In genomic region chr19:46069841-46070341, GRCh38 we compare ENCODE assay signal across 17 cellular contexts. TPM values are rescaled to one million over a fixed set of nuclear protein-coding genes. Genes with fewer than 3 reads are reported as not detected.
DNase-seq lines count a peak whose midpoint lies in the region; ATAC-seq, FAIRE-seq and TF ChIP-seq lines count a peak whose summit lies in the region.
"Had no signal": no experiment of that assay in that cellular context is flagged by ENCODE, and none has a peak within 500 bp of the region (broad histone marks: within the 10 kb centered on the region; RNA-seq: fewer than 3 reads in every experiment).

No MANE protein-coding gene starts in this region.

- WGBS in adrenal gland, 4 donors = 21 to 34% (median 27%) methylated on average over 6 of the region's 6 CpGs

- H3K4me3 ChIP-seq in breast epithelium (no peak overlapping the region), adrenal gland (no peak overlapping the region), fibroblast of villous mesenchyme (ENCODE audit: low read depth, low read length) (no peak overlapping the region)
- H3K4me3 ChIP-seq: body of pancreas, pancreas had no signal

- CTCF ChIA-PET in MCF 10A (lab: Yijun Ruan, JAX) = interaction anchor here (0.6 to 2.0 kb wide), 6 partner anchors 12 to 120 kb away, joined by 3 to 8 read pairs (median 4); no protein-coding TSS in a partner anchor

- no peak overlapping the region for H3K4me3 Mint-ChIP-seq in MCF 10A (ENCODE audit: unreplicated experiment)
- H3K4me3 Mint-ChIP-seq: stimulated activated naive CD8-positive, alpha-beta T cell treated with anti-CD3 and anti-CD28 coated beads, Interleukin-15, Interleukin-2, amounts not matched to agents 100 ng/mL and 50 ng/mL, for 24 hours had no signal

- no peak for FAIRE-seq in urothelium cell line (lab: Jason Lieb, UNC)
- FAIRE-seq: pancreas had no signal

- H3K27me3 Mint-ChIP-seq in MCF 10A (ENCODE audit: insufficient read depth, unreplicated experiment) = no peaks in the 10 kb centered on the region

- no peaks in the 10 kb centered on the region for H3K9me3 ChIP-seq in breast epithelium
- no peaks in the 10 kb centered on the region for H3K9me3 ChIP-seq in adrenal gland (replicated peaks in 1 of 3)
- H3K9me3 ChIP-seq: body of pancreas, pancreas had no signal

- no peak for ATAC-seq in HG02840 (IDR thresholded peaks at IDR 0.05; ENCODE audit: low FRiP score, unreplicated experiment)
- ATAC-seq: body of pancreas, pancreas had no signal

- H3K27ac ChIP-seq in breast epithelium = no peak overlapping the region
- H3K27ac ChIP-seq in adrenal gland = peak overlapping the region in 2 of 5 donors; percentile 34 to 46
- H3K27ac ChIP-seq: body of pancreas, KMS-11, pancreas had no signal

- H3K4me1 Mint-ChIP-seq in MCF 10A (ENCODE audit: insufficient read depth, unreplicated experiment) = peaks cover 63% of the 10 kb centered on the region

- peak; percentile 93 for DNase-seq in MCF 10A (ENCODE audit: unreplicated experiment)
- no peak for DNase-seq in breast epithelium (ENCODE audit: low spot score in 2 of 2)
- peak in 4 of 7 donors; percentile 31 to 50 (median 33) for DNase-seq in adrenal gland
- peak; percentile 83 for DNase-seq in fibroblast of villous mesenchyme (ENCODE audit: low read depth)
- DNase-seq in urothelium cell line (ENCODE audit: low spot score) = peak; percentile 21
- DNase-seq in medulla oblongata (ENCODE audit: extremely low spot score) = no peak
- no peak for DNase-seq in NCI-H2171 (lab: John Stamatoyannopoulos, UW)
- DNase-seq: activated T-cell treated with anti-CD3 and anti-CD28 coated beads for 4 hours; body of pancreas; pancreas; stimulated activated CD4-positive, alpha-beta T cell treated with anti-CD3 and anti-CD28 coated beads, Interleukin-4, amount 100 ng/mL, for 1 hour had no signal

- H3K36me3 Mint-ChIP-seq in MCF 10A (ENCODE audit: insufficient read depth, unreplicated experiment) = peaks cover 4% of the 10 kb centered on the region

- no TSS peak for BruUV-seq in MCF 10A (replicated peaks; lab: Mats Ljungman, UMichigan)

- no peaks in the 10 kb centered on the region for H3K9me3 Mint-ChIP-seq in MCF 10A (ENCODE audit: unreplicated experiment)
- H3K9me3 Mint-ChIP-seq: stimulated activated naive CD8-positive, alpha-beta T cell treated with anti-CD3 and anti-CD28 coated beads, Interleukin-15, Interleukin-2, amounts not matched to agents 100 ng/mL and 50 ng/mL, for 24 hours had no signal

- H3K27ac Mint-ChIP-seq in MCF 10A (ENCODE audit: low read depth, unreplicated experiment) = peak overlapping the region; percentile 77
- H3K27ac Mint-ChIP-seq: stimulated activated naive CD8-positive, alpha-beta T cell treated with anti-CD3 and anti-CD28 coated beads, Interleukin-15, Interleukin-2, amounts not matched to agents 100 ng/mL and 50 ng/mL, for 24 hours had no signal

- H3K27me3 ChIP-seq in breast epithelium (no peaks in the 10 kb centered on the region), adrenal gland (peaks cover 7% of the 10 kb centered on the region)
- H3K27me3 ChIP-seq: body of pancreas had no signal

- intact Hi-C loops in MCF 10A (cut with micrococcal nuclease) = loop anchor here (1.0 to 5.0 kb wide), 3 partner anchors 29 to 302 kb away; partner anchors contain the start of genes IGFL4 and RSPH6A
- intact Hi-C loops in breast epithelium (cut with DNase I; ENCODE audit: low total_unique reads) = loop anchor here (10.0 kb wide), 1 partner anchor 45 kb away; the partner anchor contains the start of gene PGLYRP1
- intact Hi-C loops in adrenal gland (cut with DNase I) = loop anchor here in 1 of 2 donors (10.0 kb wide), 1 partner anchor 45 kb away; the partner anchor contains the start of gene PGLYRP1

- POLR2A ChIA-PET in MCF 10A (lab: Yijun Ruan, JAX) = interaction anchor here (0.6 to 1.8 kb wide), 17 partner anchors 9 to 516 kb away, joined by 3 to 17 read pairs (median 4); partner anchors contain the start of genes IGFL4 and SIX5

- TF ChIP-seq CTCF in MCF 10A (IDR thresholded peaks at IDR 0.05; ENCODE audit: unreplicated experiment) (no peak), breast epithelium (IDR thresholded peaks at IDR 0.05) (no peak), adrenal gland (IDR thresholded peaks at IDR 0.05) (no peak), fibroblast of villous mesenchyme (IDR thresholded peaks at IDR 0.05; ENCODE audit: insufficient read depth, low read depth, low read length) (no peak)

- H3K4me1 ChIP-seq in breast epithelium = peaks cover 0 to 10% of the 10 kb centered on the region in 2 donors
- peaks cover 9 to 15% of the 10 kb centered on the region in 2 donors for H3K4me1 ChIP-seq in adrenal gland (replicated peaks in 1 of 2)
- H3K4me1 ChIP-seq: body of pancreas, pancreas had no signal

- no peaks in the 10 kb centered on the region for H3K36me3 ChIP-seq in breast epithelium
- H3K36me3 ChIP-seq in adrenal gland (replicated peaks in 1 of 2) = no peaks in the 10 kb centered on the region
- H3K36me3 ChIP-seq: pancreas had no signal

- TF ChIP-seq POLR2A in breast epithelium (IDR thresholded peaks at IDR 0.05) (no peak), adrenal gland (IDR thresholded peaks at IDR 0.05) (no peak)

RNA-seq across cellular contexts. Expression of gene IGFL4, which starts 29.1 kb away (rescaled TPM):
- total RNA-seq in MCF 10A (2022) = 0.54 TPM in 1 of 2 replicates, not detected in the other
- total RNA-seq in breast epithelium = not detected
- under 1 TPM in 3 of 8 donors, not detected in 5; 0.11 to 0.44 (median 0.34) TPM for total RNA-seq in adrenal gland
- polyA plus RNA-seq in adrenal gland = 1 to 10 TPM in 1 of 3 donors, under 1 TPM in 2; 0.20 to 1.7 (median 0.24) TPM
- total RNA-seq in fibroblast of villous mesenchyme = not detected in 2 replicates
- total RNA-seq: body of pancreas, epithelial cell of proximal tubule, G401, liver had no signal
- polyA plus RNA-seq: liver had no signal

RNA-seq across cellular contexts. Expression of gene PGLYRP1, which starts 47.0 kb away (rescaled TPM):
- total RNA-seq in MCF 10A (2022) (not detected in 2 replicates), breast epithelium (not detected), adrenal gland (not detected), fibroblast of villous mesenchyme (not detected in 2 replicates)
- polyA plus RNA-seq in adrenal gland = under 1 TPM in 1 of 3 donors, not detected in 2; 0.17 TPM
- total RNA-seq: body of pancreas, epithelial cell of proximal tubule, G401 had no signal
- polyA plus RNA-seq: pancreas had no signal

RNA-seq across cellular contexts. Expression of gene IGFL3, which starts 54.6 kb away (rescaled TPM):
- total RNA-seq in MCF 10A (2022) (not detected in 2 replicates), breast epithelium (not detected), adrenal gland (not detected), fibroblast of villous mesenchyme (not detected in 2 replicates)
- not detected for polyA plus RNA-seq in adrenal gland
- total RNA-seq: body of pancreas, epithelial cell of proximal tubule, liver, pancreas had no signal
- polyA plus RNA-seq: liver, pancreas had no signal

Comparison
In these comparisons a context has a peak if more than half of its experiments do, and no peak if none do; other contexts are left out.
1. DNase-seq: peak in MCF 10A (single experiment), adrenal gland (4 of 7), fibroblast of villous mesenchyme (single experiment) and urothelium cell line (single experiment); none in breast epithelium (0 of 2), medulla oblongata (single experiment) and NCI-H2171 (single experiment).